ENCODE assay signal across 23 cellular contexts in genomic region chr17:50464121-50464520, GRCh38. TPM values are rescaled to one million over a fixed set of nuclear protein-coding genes. Genes with fewer than 3 reads are reported as not detected.
DNase-seq lines count a peak whose midpoint lies in the region; ATAC-seq and TF ChIP-seq lines count a peak whose summit lies in the region.
"Had no signal": no experiment of that assay in that cellular context is flagged by ENCODE, and none has a peak within 500 bp of the region (broad histone marks: within the 10 kb centered on the region; RNA-seq: fewer than 3 reads in every experiment).

No MANE protein-coding gene starts in this region.

- no peak for TF ChIP-seq CTCF in GM10266 (IDR thresholded peaks at IDR 0.05; ENCODE audit: control insufficient read depth, insufficient read depth, low read depth, missing control alignments)
- no peak for TF ChIP-seq CTCF in spleen (IDR thresholded peaks at IDR 0.05 in 8 of 11, conservative IDR thresholded peaks at IDR 0.05 in 3 of 11)
- no peak for TF ChIP-seq CTCF in left ventricle myocardium inferior (IDR thresholded peaks at IDR 0.05; ENCODE audit: borderline replicate concordance)

- WGBS in spleen, 5 donors = 94 to 100% (median 97%) methylated on average over 3 of the region's 3 CpGs

- no peaks in the 10 kb centered on the region for H3K9me3 ChIP-seq in spleen
- no peaks in the 10 kb centered on the region for H3K9me3 ChIP-seq in left ventricle myocardium inferior (replicated peaks)
- H3K9me3 ChIP-seq: A549; BE2C; BLaER1 treated with 17β-estradiol and CSF1 and Interleukin-3, amounts not matched to agents 10 nM and 100 nM; HAP-1 had no signal

- H3K27me3 ChIP-seq in H7 (ENCODE audit: control insufficient read depth, insufficient read depth, low read length) (peaks cover 13% of the 10 kb centered on the region; the same call in 1 of the 2 replicates), spleen (replicated peaks in 1 of 7) (peaks cover 0 to 21% (median 14%) of the 10 kb centered on the region in 7 donors), left ventricle myocardium inferior (ENCODE audit: low read depth) (peaks cover 26% of the 10 kb centered on the region)

- no peak for TF ChIP-seq POLR2A in spleen (IDR thresholded peaks at IDR 0.05)

- H3K36me3 ChIP-seq in H7 (replicated peaks; ENCODE audit: control insufficient read depth, insufficient read depth, low read length) (no peaks in the 10 kb centered on the region), spleen (peaks cover 0 to 33% (median 0%) of the 10 kb centered on the region in 6 donors), left ventricle myocardium inferior (no peaks in the 10 kb centered on the region)
- H3K36me3 ChIP-seq: BE2C, HAP-1 had no signal

- ATAC-seq in HG02981 (IDR thresholded peaks at IDR 0.05; ENCODE audit: unreplicated experiment) = no peak
- ATAC-seq: A549, GM23338 had no signal

- intact Hi-C loops in spleen (cut with DNase I; ENCODE audit: low total_unique reads) (no loop called here), left ventricle myocardium inferior (cut with micrococcal nuclease) (no loop called here)

- DNase-seq in GM10266 (ENCODE audit: extremely low spot score) (peak; percentile 11), H7 (peak; percentile 30), RPMI8226 (peak; percentile 58), spleen (peak; percentile 23), left ventricle myocardium inferior (no peak)
- no peak for DNase-seq in activated T-cell treated with anti-CD3 and anti-CD28 coated beads, Interleukin-2, amount 50 U/mL, for 48 hours
- DNase-seq: 8988T; ACHN; AML-193; BE2C; CD4-positive, alpha-beta T cell; CD8-positive, alpha-beta memory T cell; DMS 273 treated with DMSO at 0.1 percent for 48 hours; DMS79; EL; GDM1 had no signal

- H3K27ac ChIP-seq in spleen (no peak overlapping the region), left ventricle myocardium inferior (replicated peaks) (no peak overlapping the region)
- H3K27ac ChIP-seq: A549; BLaER1 treated with 17β-estradiol and CSF1 and Interleukin-3, amounts not matched to agents 10 nM and 100 nM had no signal

- H3K4me1 ChIP-seq in spleen = peaks cover 0 to 14% (median 9%) of the 10 kb centered on the region in 6 donors
- peaks cover 11% of the 10 kb centered on the region for H3K4me1 ChIP-seq in left ventricle myocardium inferior
- H3K4me1 ChIP-seq: BE2C, HAP-1 had no signal

- H3K4me3 ChIP-seq in H7 (ENCODE audit: insufficient read depth, low read depth, low read length) (no peak overlapping the region), spleen (no peak overlapping the region), left ventricle myocardium inferior (no peak overlapping the region)
- H3K4me3 ChIP-seq: A549; BLaER1 treated with 17β-estradiol and CSF1 and Interleukin-3, amounts not matched to agents 10 nM and 100 nM; GM23338; HAP-1 had no signal

RNA-seq across cellular contexts. Expression of gene CHAD, which starts 4.6 kb away (rescaled TPM):
- total RNA-seq in H7 (2014; rRNA removed; shearing (Covaris generic)) = not detected in 2 replicates
- total RNA-seq in spleen = under 1 TPM in 1 of 7 donors, not detected in 6; 0.39 TPM
- not detected for polyA plus RNA-seq in spleen
- total RNA-seq in left ventricle myocardium inferior = not detected
- total RNA-seq: CD4-positive, alpha-beta T cell; CD8-positive, alpha-beta memory T cell; GM23338; H4 had no signal
- polyA plus RNA-seq: A549; CD14-positive monocyte; CD8-positive, alpha-beta memory T cell had no signal

RNA-seq across cellular contexts. Expression of gene RSAD1, which starts 14.5 kb away (rescaled TPM):
- 28.4 and 38.1 TPM in 2 replicates for total RNA-seq in H7 (2014; rRNA removed; shearing (Covaris generic))
- total RNA-seq in spleen (10 to 100 TPM; 24.4 to 56.2 (median 39.4) TPM), left ventricle myocardium inferior (51.7 TPM)
- polyA plus RNA-seq in spleen = 10 to 100 TPM; 24.1 to 35.0 (median 30.7) TPM

RNA-seq across cellular contexts. Expression of gene ACSF2, which starts 38.1 kb away (rescaled TPM):
- 14.8 and 16.2 TPM in 2 replicates for total RNA-seq in H7 (2014; rRNA removed; shearing (Covaris generic))
- 10 to 100 TPM; 28.3 to 48.6 (median 41.9) TPM for total RNA-seq in spleen
- polyA plus RNA-seq in spleen = 10 to 100 TPM; 21.7 to 50.0 (median 36.3) TPM
- total RNA-seq in left ventricle myocardium inferior = 18.2 TPM

RNA-seq across cellular contexts. Expression of gene MYCBPAP, which starts 44.1 kb away (rescaled TPM):
- total RNA-seq in H7 (2014; rRNA removed; shearing (Covaris generic)) = 0.62 and 3.2 TPM in 2 replicates
- total RNA-seq in spleen = 1 to 10 TPM in 3 of 7 donors, under 1 TPM in 4; 0.54 to 2.8 (median 0.98) TPM
- polyA plus RNA-seq in spleen = under 1 TPM; 0.15 to 0.18 (median 0.16) TPM
- total RNA-seq in left ventricle myocardium inferior = 0.82 TPM
- total RNA-seq: H4 had no signal
- polyA plus RNA-seq: CD14-positive monocyte; CD8-positive, alpha-beta memory T cell had no signal

Comparison
In these comparisons a context has a peak if more than half of its experiments do, and no peak if none do; other contexts are left out.
1. DNase-seq: peak in GM10266 (single experiment), H7 (single experiment), RPMI8226 (single experiment) and spleen (single experiment); none in left ventricle myocardium inferior (single experiment) and activated T-cell treated with anti-CD3 and anti-CD28 coated beads, Interleukin-2, amount 50 U/mL, for 48 hours (0 of 2).